Comparison of ENCODE assay signal across 1 cellular context in genomic region chr12:88035271-88035906, GRCh38.
TF ChIP-seq lines count a peak whose summit lies in the region.

No MANE protein-coding gene starts in this region.

TF ChIP-seq in HEK293, 187 proteins besides CTCF, POLR2A, EP300 and RAD21 (continued from another document and continues in another):
- no peak for TF ChIP-seq YY2 (tag by site-specific recombination; IDR thresholded peaks at IDR 0.05)
- no peak for TF ChIP-seq ZNF510 (tag by site-specific recombination; IDR thresholded peaks at IDR 0.05; ENCODE audit: insufficient replicate concordance)
- TF ChIP-seq ZNF394 (tag by site-specific recombination; IDR thresholded peaks at IDR 0.05; ENCODE audit: borderline replicate concordance), result peak; percentile 88; the same call in 1 of the 2 replicates
- no peak for TF ChIP-seq ZNF416 (tag by site-specific recombination; IDR thresholded peaks at IDR 0.05)
- TF ChIP-seq ZNF274 (IDR thresholded peaks at IDR 0.05; ENCODE audit: low read length), result no peak
- no peak for TF ChIP-seq ZNF274 (tag by site-specific recombination; IDR thresholded peaks at IDR 0.05; ENCODE audit: borderline replicate concordance)
- no peak for TF ChIP-seq ZNF530 (tag by site-specific recombination; IDR thresholded peaks at IDR 0.05; ENCODE audit: low read depth)
- peak; percentile 84 for TF ChIP-seq ZIC2 (tag by site-specific recombination; IDR thresholded peaks at IDR 0.05)
- peak; percentile 91; the same call in 1 of the 2 replicates for TF ChIP-seq ZBTB1 (tag by site-specific recombination; IDR thresholded peaks at IDR 0.05)
- peak; percentile 84 for TF ChIP-seq ZNF501 (tag by site-specific recombination; IDR thresholded peaks at IDR 0.05)
- TF ChIP-seq GLIS1 (tag by site-specific recombination; IDR thresholded peaks at IDR 0.05), result peak; percentile 43; the same call in 1 of the 2 replicates
- peak; percentile 81; the same call in 1 of the 2 replicates for TF ChIP-seq ZNF2 (tag by site-specific recombination; IDR thresholded peaks at IDR 0.05)
- peak; percentile 84; the same call in 1 of the 2 replicates for TF ChIP-seq ZNF362 (tag by site-specific recombination; IDR thresholded peaks at IDR 0.05)
- TF ChIP-seq ZNF624 (tag by site-specific recombination; IDR thresholded peaks at IDR 0.05), result no peak
- TF ChIP-seq ZXDB (tag by site-specific recombination; IDR thresholded peaks at IDR 0.05), result peak; percentile 81
- TF ChIP-seq TRIM28 (IDR thresholded peaks at IDR 0.05; ENCODE audit: borderline replicate concordance, low read length), result no peak
- no peak for TF ChIP-seq ZNF571 (tag by site-specific recombination; IDR thresholded peaks at IDR 0.05)
- no peak for TF ChIP-seq ZNF37A (tag by site-specific recombination; IDR thresholded peaks at IDR 0.05)
- TF ChIP-seq ZNF76 (tag by site-specific recombination; IDR thresholded peaks at IDR 0.05; ENCODE audit: borderline replicate concordance, low read depth), result peak; percentile 89
- TF ChIP-seq KLF1 (tag by site-specific recombination; IDR thresholded peaks at IDR 0.05), result peak; percentile 65
- TF ChIP-seq ZNF776 (tag by site-specific recombination; IDR thresholded peaks at IDR 0.05; ENCODE audit: borderline replicate concordance), result no peak
- no peak for TF ChIP-seq ZNF280D (tag by site-specific recombination; IDR thresholded peaks at IDR 0.05)
- no peak for TF ChIP-seq ZNF398 (tag by site-specific recombination; IDR thresholded peaks at IDR 0.05)
- TF ChIP-seq ATF2 (tag by site-specific recombination; IDR thresholded peaks at IDR 0.05; ENCODE audit: low read depth), result no peak
- peak; percentile 59 for TF ChIP-seq GLIS2 (tag by site-specific recombination; IDR thresholded peaks at IDR 0.05)
- TF ChIP-seq ZNF548 (tag by site-specific recombination; IDR thresholded peaks at IDR 0.05), result no peak
- TF ChIP-seq ZEB2 (tag by site-specific recombination; IDR thresholded peaks at IDR 0.05), result peak; percentile 74; the same call in 1 of the 2 replicates
- peak; percentile 80 for TF ChIP-seq SP7 (tag by site-specific recombination; IDR thresholded peaks at IDR 0.05)
- TF ChIP-seq ZNF146 (tag by site-specific recombination; IDR thresholded peaks at IDR 0.05), result no peak
- TF ChIP-seq ZNF558 (tag by site-specific recombination; IDR thresholded peaks at IDR 0.05), result no peak
- no peak for TF ChIP-seq EGR2 (tag by site-specific recombination; IDR thresholded peaks at IDR 0.05; ENCODE audit: low read depth)
- no peak for TF ChIP-seq ZNF132 (tag by site-specific recombination; IDR thresholded peaks at IDR 0.05; ENCODE audit: borderline replicate concordance)
- no peak for TF ChIP-seq GFI1B (tag by site-specific recombination; IDR thresholded peaks at IDR 0.05)
- TF ChIP-seq, protein P1, sequence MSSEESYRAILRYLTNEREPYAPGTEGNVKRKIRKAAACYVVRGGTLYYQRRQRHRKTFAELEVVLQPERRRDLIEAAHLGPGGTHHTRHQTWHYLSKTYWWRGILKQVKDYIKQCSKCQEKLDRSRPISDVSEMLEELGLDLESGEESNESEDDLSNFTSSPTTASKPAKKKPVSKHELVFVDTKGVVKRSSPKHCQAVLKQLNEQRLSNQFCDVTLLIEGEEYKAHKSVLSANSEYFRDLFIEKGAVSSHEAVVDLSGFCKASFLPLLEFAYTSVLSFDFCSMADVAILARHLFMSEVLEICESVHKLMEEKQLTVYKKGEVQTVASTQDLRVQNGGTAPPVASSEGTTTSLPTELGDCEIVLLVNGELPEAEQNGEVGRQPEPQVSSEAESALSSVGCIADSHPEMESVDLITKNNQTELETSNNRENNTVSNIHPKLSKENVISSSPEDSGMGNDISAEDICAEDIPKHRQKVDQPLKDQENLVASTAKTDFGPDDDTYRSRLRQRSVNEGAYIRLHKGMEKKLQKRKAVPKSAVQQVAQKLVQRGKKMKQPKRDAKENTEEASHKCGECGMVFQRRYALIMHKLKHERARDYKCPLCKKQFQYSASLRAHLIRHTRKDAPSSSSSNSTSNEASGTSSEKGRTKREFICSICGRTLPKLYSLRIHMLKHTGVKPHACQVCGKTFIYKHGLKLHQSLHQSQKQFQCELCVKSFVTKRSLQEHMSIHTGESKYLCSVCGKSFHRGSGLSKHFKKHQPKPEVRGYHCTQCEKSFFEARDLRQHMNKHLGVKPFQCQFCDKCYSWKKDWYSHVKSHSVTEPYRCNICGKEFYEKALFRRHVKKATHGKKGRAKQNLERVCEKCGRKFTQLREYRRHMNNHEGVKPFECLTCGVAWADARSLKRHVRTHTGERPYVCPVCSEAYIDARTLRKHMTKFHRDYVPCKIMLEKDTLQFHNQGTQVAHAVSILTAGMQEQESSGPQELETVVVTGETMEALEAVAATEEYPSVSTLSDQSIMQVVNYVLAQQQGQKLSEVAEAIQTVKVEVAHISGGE (tag by site-specific recombination; conservative IDR thresholded peaks at IDR 0.05; ENCODE audit: low read depth), result peak; percentile 38; the same call in 1 of the 2 replicates
- TF ChIP-seq ZNF302 (tag by site-specific recombination; IDR thresholded peaks at IDR 0.05; ENCODE audit: low read depth), result no peak
- TF ChIP-seq ZNF433 (tag by site-specific recombination; IDR thresholded peaks at IDR 0.05; ENCODE audit: low read depth), result no peak
- TF ChIP-seq MZF1 (tag by site-specific recombination; IDR thresholded peaks at IDR 0.05; ENCODE audit: borderline replicate concordance), result no peak
- TF ChIP-seq ZNF561 (tag by site-specific recombination; IDR thresholded peaks at IDR 0.05; ENCODE audit: borderline replicate concordance), result 0 out of 2 replicates have a peak, but pooled peaks have one; percentile 22
- no peak for TF ChIP-seq ZNF140 (tag by site-specific recombination; IDR thresholded peaks at IDR 0.05)
- TF ChIP-seq ZNF214 (tag by site-specific recombination; IDR thresholded peaks at IDR 0.05; ENCODE audit: borderline replicate concordance), result no peak
- TF ChIP-seq, protein P2, sequence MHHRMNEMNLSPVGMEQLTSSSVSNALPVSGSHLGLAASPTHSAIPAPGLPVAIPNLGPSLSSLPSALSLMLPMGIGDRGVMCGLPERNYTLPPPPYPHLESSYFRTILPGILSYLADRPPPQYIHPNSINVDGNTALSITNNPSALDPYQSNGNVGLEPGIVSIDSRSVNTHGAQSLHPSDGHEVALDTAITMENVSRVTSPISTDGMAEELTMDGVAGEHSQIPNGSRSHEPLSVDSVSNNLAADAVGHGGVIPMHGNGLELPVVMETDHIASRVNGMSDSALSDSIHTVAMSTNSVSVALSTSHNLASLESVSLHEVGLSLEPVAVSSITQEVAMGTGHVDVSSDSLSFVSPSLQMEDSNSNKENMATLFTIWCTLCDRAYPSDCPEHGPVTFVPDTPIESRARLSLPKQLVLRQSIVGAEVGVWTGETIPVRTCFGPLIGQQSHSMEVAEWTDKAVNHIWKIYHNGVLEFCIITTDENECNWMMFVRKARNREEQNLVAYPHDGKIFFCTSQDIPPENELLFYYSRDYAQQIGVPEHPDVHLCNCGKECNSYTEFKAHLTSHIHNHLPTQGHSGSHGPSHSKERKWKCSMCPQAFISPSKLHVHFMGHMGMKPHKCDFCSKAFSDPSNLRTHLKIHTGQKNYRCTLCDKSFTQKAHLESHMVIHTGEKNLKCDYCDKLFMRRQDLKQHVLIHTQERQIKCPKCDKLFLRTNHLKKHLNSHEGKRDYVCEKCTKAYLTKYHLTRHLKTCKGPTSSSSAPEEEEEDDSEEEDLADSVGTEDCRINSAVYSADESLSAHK (tag by site-specific recombination; IDR thresholded peaks at IDR 0.05), result no peak
- TF ChIP-seq ZBTB17 (tag by site-specific recombination; IDR thresholded peaks at IDR 0.05), result peak; percentile 74
- TF ChIP-seq ZFP41 (tag by site-specific recombination; IDR thresholded peaks at IDR 0.05; ENCODE audit: borderline replicate concordance), result no peak
- peak; percentile 83; the same call in 1 of the 2 replicates for TF ChIP-seq ZNF610 (tag by site-specific recombination; IDR thresholded peaks at IDR 0.05; ENCODE audit: borderline replicate concordance)
- TF ChIP-seq WT1 (tag by site-specific recombination; IDR thresholded peaks at IDR 0.05), result peak; percentile 55; the same call in 1 of the 2 replicates
- TF ChIP-seq KLF9 (tag by site-specific recombination; IDR thresholded peaks at IDR 0.05; ENCODE audit: low read depth), result peak; percentile 59; the same call in 1 of the 2 replicates
- no peak for TF ChIP-seq ZNF580 (tag by site-specific recombination; IDR thresholded peaks at IDR 0.05)
- no peak for TF ChIP-seq TSHZ1 (tag by site-specific recombination; IDR thresholded peaks at IDR 0.05; ENCODE audit: borderline replicate concordance)
- 0 out of 2 replicates have a peak, but pooled peaks have one; percentile 30 for TF ChIP-seq KLF7 (tag by site-specific recombination; IDR thresholded peaks at IDR 0.05; ENCODE audit: borderline replicate concordance)
- TF ChIP-seq ZBTB48 (tag by site-specific recombination; IDR thresholded peaks at IDR 0.05), result no peak
- TF ChIP-seq ZNF335 (tag by site-specific recombination; conservative IDR thresholded peaks at IDR 0.05), result peak; percentile 96
